8 cellular contexts compared by ENCODE assay signal in genomic region chr1:29282924-29283803, GRCh38. TPM values are rescaled to one million over a fixed set of nuclear protein-coding genes. Genes with fewer than 3 reads are reported as not detected.
A peak's percentile ranks its signal among the peaks of the same experiment; 100 is the strongest.
DNase-seq lines count a peak whose midpoint lies in the region; ATAC-seq and TF ChIP-seq lines count a peak whose summit lies in the region.

No MANE protein-coding gene starts in this region.

- 5 to 6% methylated on average over 15 to 16 of the region's 16 CpGs for WGBS in ectodermal cell, 2 experiments

- no peak overlapping the region for H3K27ac ChIP-seq in OCI-LY7 (ENCODE audit: low read depth, low read length, poor library complexity, severe bottlenecking)
- peak overlapping the region; percentile 83 for H3K27ac ChIP-seq in ectodermal cell (ENCODE audit: insufficient read depth, low read depth, low read length, poor library complexity, severe bottlenecking)

- H3K4me3 ChIP-seq in OCI-LY7 (ENCODE audit: low read depth, low read length, poor library complexity, severe bottlenecking) (peak overlapping the region; percentile 34), ectodermal cell (ENCODE audit: insufficient read depth, low read depth, low read length) (peak overlapping the region; percentile 43)

- TF ChIP-seq CTCF in OCI-LY7 (conservative IDR thresholded peaks at IDR 0.05; ENCODE audit: low read length) = no peak

- H3K4me1 ChIP-seq in OCI-LY7 (ENCODE audit: insufficient read depth, low read length, poor library complexity, severe bottlenecking) (peaks cover 18% of the 10 kb centered on the region), ectodermal cell (ENCODE audit: control insufficient read depth, insufficient read depth, low read length) (peaks cover 18% of the 10 kb centered on the region)

- CTCF ChIA-PET in OCI-LY7 (lab: Charles Lee; ENCODE audit: unreplicated experiment) = no interaction called here

- no peaks in the 10 kb centered on the region for H3K36me3 ChIP-seq in OCI-LY7 (ENCODE audit: insufficient read depth, low read length)
- H3K36me3 ChIP-seq in ectodermal cell (ENCODE audit: control insufficient read depth, insufficient read depth, low read length) = no peaks in the 10 kb centered on the region

- peak; percentile 33 for DNase-seq in stimulated activated CD4-positive, alpha-beta T cell treated with anti-CD3 and anti-CD28 coated beads, Interleukin-1b, Interleukin-23, amount 100 ng/mL, for 48 hours
- no peak for DNase-seq in stimulated activated CD4-positive, alpha-beta T cell treated with anti-CD3 and anti-CD28 coated beads, Interleukin-4, amount 100 ng/mL, for 1 hour
- DNase-seq in OCI-LY7 (ENCODE audit: low spot score) (peak; percentile 79), myocyte (ENCODE audit: low read depth) (peak; percentile 8), occipital lobe (lab: John Stamatoyannopoulos, UW) (no peak)

- ATAC-seq in GM18498 (IDR thresholded peaks at IDR 0.05; ENCODE audit: unreplicated experiment) (no peak), HG03457 (IDR thresholded peaks at IDR 0.05; ENCODE audit: unreplicated experiment) (no peak)

- H3K9me3 ChIP-seq in OCI-LY7 (ENCODE audit: low read length) = no peaks in the 10 kb centered on the region
- H3K9me3 ChIP-seq in ectodermal cell (ENCODE audit: control insufficient read depth, low read length) = no peaks in the 10 kb centered on the region

- no TSS peak for BruUV-seq in OCI-LY7 (replicated peaks; lab: Mats Ljungman, UMichigan)

- intact Hi-C loops in OCI-LY7 (cut with micrococcal nuclease; ENCODE audit: unreplicated experiment) = no loop called here

- no peaks in the 10 kb centered on the region for H4K20me1 ChIP-seq in OCI-LY7 (ENCODE audit: insufficient read depth, low read length)

- no peaks in the 10 kb centered on the region for H3K79me2 ChIP-seq in OCI-LY7 (ENCODE audit: insufficient read depth, low read depth, low read length)

- POLR2A ChIA-PET in OCI-LY7 (lab: Charles Lee) = no interaction called here

- H3K27me3 ChIP-seq in ectodermal cell (ENCODE audit: control insufficient read depth, insufficient read depth, low read length, poor library complexity, severe bottlenecking) = no peaks in the 10 kb centered on the region

- peak overlapping the region; percentile 58 for H3K4me2 ChIP-seq in OCI-LY7 (ENCODE audit: low read length)

- peak overlapping the region; percentile 61 for H2AFZ ChIP-seq in OCI-LY7 (ENCODE audit: low read length)

- H3K9me2 ChIP-seq in OCI-LY7 (ENCODE audit: insufficient read depth, low read length) = no peaks in the 10 kb centered on the region

RNA-seq across cellular contexts. Expression of gene PTPRU, which starts 46.8 kb away (rescaled TPM):
- total RNA-seq in OCI-LY7 (2014; rRNA removed; shearing (Covaris generic)) = 2.5 and 7.3 TPM in 2 replicates
- 3.3 and 4.6 TPM in 2 replicates for total RNA-seq in OCI-LY7 (2022)
- 32.6 TPM for polyA plus RNA-seq in ectodermal cell (2013, experiment 1 of 4)
- 37.4 TPM for polyA plus RNA-seq in ectodermal cell (2013, experiment 2 of 4)
- polyA plus RNA-seq in ectodermal cell (2013, experiment 3 of 4) = 34.2 TPM
- 41.5 TPM for polyA plus RNA-seq in ectodermal cell (2013, experiment 4 of 4)
- total RNA-seq in myocyte = 21.5 and 25.8 TPM in 2 replicates
- polyA plus RNA-seq in myocyte (2012) = 21.4 TPM
- total RNA-seq in occipital lobe = 23.6 TPM

RNA-seq across cellular contexts. Expression of gene MECR, which starts 52.4 kb away (rescaled TPM):
- total RNA-seq in OCI-LY7 (2014; rRNA removed; shearing (Covaris generic)) = 27.2 and 33.5 TPM in 2 replicates
- total RNA-seq in OCI-LY7 (2022) (30.0 and 33.3 TPM in 2 replicates), myocyte (26.8 and 29.7 TPM in 2 replicates), occipital lobe (15.8 TPM)
- polyA plus RNA-seq in ectodermal cell (2013, experiment 1 of 4) = 29.1 TPM
- polyA plus RNA-seq in ectodermal cell (2013, experiment 2 of 4) = 33.0 TPM
- 26.3 TPM for polyA plus RNA-seq in ectodermal cell (2013, experiment 3 of 4)
- 33.2 TPM for polyA plus RNA-seq in ectodermal cell (2013, experiment 4 of 4)
- polyA plus RNA-seq in myocyte (2012) = 43.0 TPM

Comparison
In these comparisons a context has a peak if more than half of its experiments do, and no peak if none do; other contexts are left out.
1. DNase-seq: peak in stimulated activated CD4-positive, alpha-beta T cell treated with anti-CD3 and anti-CD28 coated beads, Interleukin-1b, Interleukin-23, amount 100 ng/mL, for 48 hours (single experiment), OCI-LY7 (single experiment) and myocyte (single experiment); none in stimulated activated CD4-positive, alpha-beta T cell treated with anti-CD3 and anti-CD28 coated beads, Interleukin-4, amount 100 ng/mL, for 1 hour (single experiment) and occipital lobe (single experiment).